ENCODE assay signal across 9 cellular contexts in genomic region chr5:67206381-67207328, GRCh38. TPM values are rescaled to one million over a fixed set of nuclear protein-coding genes. Genes with fewer than 3 reads are reported as not detected.
DNase-seq lines count a peak whose midpoint lies in the region; ATAC-seq, FAIRE-seq and TF ChIP-seq lines count a peak whose summit lies in the region.
"Had no signal": no experiment of that assay in that cellular context is flagged by ENCODE, and none has a peak within 500 bp of the region (broad histone marks: within the 10 kb centered on the region; RNA-seq: fewer than 3 reads in every experiment).

No MANE protein-coding gene starts in this region.

- intact Hi-C loops in activated T-helper 1 cell treated with anti-CD3 and anti-CD28 coated beads, Interleukin-12 subunit alpha, Interleukin-12 subunit beta, Interleukin-2, Interleukin-4 antibody, amounts not matched to agents 30 ng/mL and 10 ng/mL and 1 ng/mL, durations not matched to agents 14 hours and 24 hours and 36 hours (cut with micrococcal nuclease): loop anchor here (1.0 to 10.0 kb wide), 9 partner anchors 9 to 1226 kb away; partner anchors contain the start of genes PIK3R1 and SREK1

- H3K36me3 ChIP-seq in liver (ENCODE audit: control insufficient read depth in 4 of 4, insufficient read depth in 3 of 4, low read depth in 1 of 4, low read length in 3 of 4): no peaks in the 10 kb centered on the region

- H3K4me3 Mint-ChIP-seq in activated T-helper 1 cell treated with anti-CD3 and anti-CD28 coated beads, Interleukin-12 subunit alpha, Interleukin-12 subunit beta, Interleukin-2, Interleukin-4 antibody, amounts not matched to agents 30 ng/mL and 10 ng/mL and 1 ng/mL, durations not matched to agents 14 hours and 24 hours and 36 hours: peak overlapping the region; percentile 13
- peak overlapping the region; percentile 69 for H3K4me3 Mint-ChIP-seq in stimulated activated naive CD8-positive, alpha-beta T cell treated with anti-CD3 and anti-CD28 coated beads, Interleukin-15, Interleukin-2, amounts not matched to agents 100 ng/mL and 50 ng/mL, for 24 hours

- H3K9ac ChIP-seq in liver (ENCODE audit: low read depth in 1 of 2, low read length in 2 of 2): no peak overlapping the region

- H3K9me3 ChIP-seq in liver (ENCODE audit: control insufficient read depth in 4 of 4, low read length in 3 of 4): no peaks in the 10 kb centered on the region

- TF ChIP-seq CTCF in liver (IDR thresholded peaks at IDR 0.05; ENCODE audit: low read depth, low read length, missing input control): no peak

- DNase-seq in RCC 7860 (ENCODE audit: low spot score): peak; percentile 53
- DNase-seq in activated T-helper 1 cell treated with anti-CD3 and anti-CD28 coated beads, Interleukin-12 subunit alpha, Interleukin-12 subunit beta, Interleukin-2, Interleukin-4 antibody, amounts not matched to agents 30 ng/mL and 10 ng/mL and 1 ng/mL, durations not matched to agents 14 hours and 24 hours and 36 hours (ENCODE audit: low spot score): peak; percentile 89
- no peak for DNase-seq in D341Med (ENCODE audit: low spot score)
- no peak for DNase-seq in cerebellar nuclear complex (lab: John Stamatoyannopoulos, UW)

- ATAC-seq in GM18861 (IDR thresholded peaks at IDR 0.05; ENCODE audit: unreplicated experiment): peak; percentile 81
- peak; percentile 85 for ATAC-seq in HG02981 (IDR thresholded peaks at IDR 0.05; ENCODE audit: unreplicated experiment)

- no peak for TF ChIP-seq RAD21 in liver (IDR thresholded peaks at IDR 0.05)

- H3K9me3 Mint-ChIP-seq in activated T-helper 1 cell treated with anti-CD3 and anti-CD28 coated beads, Interleukin-12 subunit alpha, Interleukin-12 subunit beta, Interleukin-2, Interleukin-4 antibody, amounts not matched to agents 30 ng/mL and 10 ng/mL and 1 ng/mL, durations not matched to agents 14 hours and 24 hours and 36 hours: no peaks in the 10 kb centered on the region
- no peaks in the 10 kb centered on the region for H3K9me3 Mint-ChIP-seq in stimulated activated naive CD8-positive, alpha-beta T cell treated with anti-CD3 and anti-CD28 coated beads, Interleukin-15, Interleukin-2, amounts not matched to agents 100 ng/mL and 50 ng/mL, for 24 hours

- no peak for FAIRE-seq in RCC 7860 (lab: Jason Lieb, UNC)

- H3K27ac Mint-ChIP-seq in activated T-helper 1 cell treated with anti-CD3 and anti-CD28 coated beads, Interleukin-12 subunit alpha, Interleukin-12 subunit beta, Interleukin-2, Interleukin-4 antibody, amounts not matched to agents 30 ng/mL and 10 ng/mL and 1 ng/mL, durations not matched to agents 14 hours and 24 hours and 36 hours: peak overlapping the region; percentile 98
- H3K27ac Mint-ChIP-seq in stimulated activated naive CD8-positive, alpha-beta T cell treated with anti-CD3 and anti-CD28 coated beads, Interleukin-15, Interleukin-2, amounts not matched to agents 100 ng/mL and 50 ng/mL, for 24 hours: peak overlapping the region; percentile 88

- peaks cover 80% of the 10 kb centered on the region for H3K4me1 Mint-ChIP-seq in activated T-helper 1 cell treated with anti-CD3 and anti-CD28 coated beads, Interleukin-12 subunit alpha, Interleukin-12 subunit beta, Interleukin-2, Interleukin-4 antibody, amounts not matched to agents 30 ng/mL and 10 ng/mL and 1 ng/mL, durations not matched to agents 14 hours and 24 hours and 36 hours (ENCODE audit: low read depth)
- peaks cover 81% of the 10 kb centered on the region for H3K4me1 Mint-ChIP-seq in stimulated activated naive CD8-positive, alpha-beta T cell treated with anti-CD3 and anti-CD28 coated beads, Interleukin-15, Interleukin-2, amounts not matched to agents 100 ng/mL and 50 ng/mL, for 24 hours (ENCODE audit: low read depth)

- H3K27me3 ChIP-seq in liver (ENCODE audit: control insufficient read depth in 4 of 4, insufficient read depth in 4 of 4, low read length in 3 of 4): no peaks in the 10 kb centered on the region

- no peaks in the 10 kb centered on the region for H3K4me1 ChIP-seq in liver (ENCODE audit: control insufficient read depth in 4 of 4, insufficient read depth in 4 of 4, low read length in 3 of 4)

- no peak overlapping the region for H3K4me3 ChIP-seq in liver (ENCODE audit: low read depth in 1 of 3, low read length in 3 of 3)
- H3K4me3 ChIP-seq: SK-N-MC had no signal

- WGBS in liver: 74% methylated on average over 7 of the region's 7 CpGs

- no peaks in the 10 kb centered on the region for H3K27me3 Mint-ChIP-seq in activated T-helper 1 cell treated with anti-CD3 and anti-CD28 coated beads, Interleukin-12 subunit alpha, Interleukin-12 subunit beta, Interleukin-2, Interleukin-4 antibody, amounts not matched to agents 30 ng/mL and 10 ng/mL and 1 ng/mL, durations not matched to agents 14 hours and 24 hours and 36 hours (ENCODE audit: insufficient read depth)
- H3K27me3 Mint-ChIP-seq in stimulated activated naive CD8-positive, alpha-beta T cell treated with anti-CD3 and anti-CD28 coated beads, Interleukin-15, Interleukin-2, amounts not matched to agents 100 ng/mL and 50 ng/mL, for 24 hours: no peaks in the 10 kb centered on the region

- H3K27ac ChIP-seq in liver (ENCODE audit: low read depth in 1 of 2, low read length in 2 of 2): no peak overlapping the region
- H3K27ac ChIP-seq: SK-N-MC had no signal

- peaks cover 9% of the 10 kb centered on the region for H3K36me3 Mint-ChIP-seq in activated T-helper 1 cell treated with anti-CD3 and anti-CD28 coated beads, Interleukin-12 subunit alpha, Interleukin-12 subunit beta, Interleukin-2, Interleukin-4 antibody, amounts not matched to agents 30 ng/mL and 10 ng/mL and 1 ng/mL, durations not matched to agents 14 hours and 24 hours and 36 hours (ENCODE audit: low read depth)
- H3K36me3 Mint-ChIP-seq in stimulated activated naive CD8-positive, alpha-beta T cell treated with anti-CD3 and anti-CD28 coated beads, Interleukin-15, Interleukin-2, amounts not matched to agents 100 ng/mL and 50 ng/mL, for 24 hours (ENCODE audit: low read depth): no peaks in the 10 kb centered on the region

TF ChIP-seq in liver, 16 proteins besides CTCF, POLR2A, EP300 and RAD21:
- peak; percentile 11 for TF ChIP-seq SP1 (IDR thresholded peaks at IDR 0.05)
- TF ChIP-seq GABPA (IDR thresholded peaks at IDR 0.05 in 1 of 2, conservative IDR thresholded peaks at IDR 0.05 in 1 of 2): no peak
- no peak for TF ChIP-seq EGR1 (IDR thresholded peaks at IDR 0.05; ENCODE audit: low read depth in 2 of 2)
- TF ChIP-seq FOXA1 (IDR thresholded peaks at IDR 0.05): no peak
- TF ChIP-seq HNF4A (conservative IDR thresholded peaks at IDR 0.05): no peak
- no peak for TF ChIP-seq REST (IDR thresholded peaks at IDR 0.05)

RNA-seq across cellular contexts. Expression of gene CD180, which starts 10.1 kb away (rescaled TPM):
- total RNA-seq in activated T-helper 1 cell treated with anti-CD3 and anti-CD28 coated beads, Interleukin-12 subunit alpha, Interleukin-12 subunit beta, Interleukin-2, Interleukin-4 antibody, amounts not matched to agents 30 ng/mL and 10 ng/mL and 1 ng/mL, durations not matched to agents 14 hours and 24 hours and 36 hours: 0.54 and 1.4 TPM in 2 replicates
- total RNA-seq in liver: 1 to 10 TPM in 1 of 2 donors, under 1 TPM in 1; 0.75 to 3.7 TPM
- polyA plus RNA-seq in liver: under 1 TPM; 0.33 to 0.81 TPM

Comparison
In these comparisons a context has a peak if more than half of its experiments do, and no peak if none do; other contexts are left out.
1. DNase-seq: peak in RCC 7860 (single experiment) and activated T-helper 1 cell treated with anti-CD3 and anti-CD28 coated beads, Interleukin-12 subunit alpha, Interleukin-12 subunit beta, Interleukin-2, Interleukin-4 antibody, amounts not matched to agents 30 ng/mL and 10 ng/mL and 1 ng/mL, durations not matched to agents 14 hours and 24 hours and 36 hours (single experiment); none in D341Med (single experiment) and cerebellar nuclear complex (0 of 2).